In the genomic region with DNA sequence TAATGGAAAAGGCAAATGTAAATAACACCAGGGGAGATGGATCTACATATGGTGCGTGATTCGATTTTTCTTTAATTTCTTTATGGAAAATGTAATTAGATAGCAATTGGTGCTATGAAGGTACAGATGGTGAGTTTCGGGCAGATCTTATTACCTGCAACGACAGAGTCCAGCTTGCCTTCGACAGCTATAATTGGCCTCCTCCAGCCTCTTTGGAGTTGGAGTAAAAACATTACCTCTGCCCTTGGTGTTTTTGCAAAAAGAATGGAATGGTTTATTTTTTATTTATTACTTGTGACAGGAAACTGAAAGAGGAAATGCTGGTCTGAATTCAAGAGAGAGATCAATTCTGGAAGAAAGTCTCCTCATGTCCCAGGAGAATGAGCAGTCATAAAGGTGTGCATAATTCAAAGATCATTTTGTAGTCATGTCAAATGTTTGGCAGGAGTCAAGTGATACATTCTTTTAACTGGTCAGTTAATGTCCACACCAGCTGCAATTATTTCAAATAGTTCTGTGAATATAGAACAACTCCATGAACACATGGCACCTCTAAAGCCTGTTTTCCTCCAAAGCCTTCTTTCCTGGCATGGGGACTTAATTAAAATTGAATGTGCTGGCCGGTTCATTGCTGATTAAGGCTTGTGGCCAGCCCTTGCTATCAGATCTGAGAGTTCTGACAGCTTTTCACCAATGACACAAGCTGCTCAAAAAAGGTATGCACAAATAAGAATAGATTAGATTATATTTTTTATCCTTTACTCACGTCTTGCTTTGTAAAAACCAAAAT, we compare ENCODE assay signal across 27 cellular contexts. TPM values are rescaled to one million over a fixed set of nuclear protein-coding genes. Genes with fewer than 3 reads are reported as not detected.
"Had no signal": no experiment of that assay in that cellular context is flagged by ENCODE, and none has a peak within 500 bp of the region (broad histone marks: within the 10 kb centered on the region; RNA-seq: fewer than 3 reads in every experiment).

No MANE protein-coding gene starts in this region.

- DNase-seq: activated CD4-positive, alpha-beta memory T cell treated with anti-CD3 and anti-CD28 coated beads, Interleukin-2, amount 10 ng/mL, durations not matched to agents 7 days and 5 days; activated CD4-positive, alpha-beta T cell treated with anti-CD3 and anti-CD28 coated beads, Interleukin-2, amount 50 U/mL, for 1 hour; activated CD4-positive, CD25-positive, alpha-beta regulatory T cell; activated naive CD4-positive, alpha-beta T cell treated with anti-CD3 and anti-CD28 coated beads, Interleukin-2, amount 50 U/mL, for 16 hours; activated naive CD8-positive, alpha-beta T cell treated with anti-CD3 and anti-CD28 coated beads, Interleukin-2, amount 10 ng/mL, durations not matched to agents 7 days and 5 days; activated T-cell treated with anti-CD3 and anti-CD28 coated beads, Interleukin-2, amount 50 U/mL, for 72 hours; adrenal gland; aorta; body of pancreas; central memory CD4-positive, alpha-beta T cell; Karpas-422; NCI-H1105 treated with DMSO at 0.1 percent for 48 hours; NCI-H1436 treated with DMSO at 0.1 percent for 48 hours; NCI-H1930; NCI-H345; NCI-H510A treated with DMSO at 0.1 percent for 48 hours; NCI-H774; SIG-M5; T-cell; T-helper 2 cell; T1000 had no signal

- H3K4me1 ChIP-seq: adrenal gland, body of pancreas had no signal

- H3K27ac ChIP-seq: adrenal gland, body of pancreas, SK-N-MC, VCaP had no signal

- H3K9me3 ChIP-seq: adrenal gland, body of pancreas had no signal

- H3K36me3 ChIP-seq: adrenal gland had no signal

- H3K4me3 ChIP-seq: adrenal gland, body of pancreas, K562, SK-N-MC had no signal

RNA-seq across cellular contexts. Expression of gene KCNH7, which starts 46.9 kb away (rescaled TPM):
- total RNA-seq: activated CD4-positive, alpha-beta memory T cell treated with anti-CD3 and anti-CD28 coated beads, Interleukin-2, amount 10 ng/mL, durations not matched to agents 7 days and 5 days; activated CD8-positive, alpha-beta memory T cell treated with anti-CD3 and anti-CD28 coated beads for 36 hours; activated naive CD8-positive, alpha-beta T cell treated with anti-CD3 and anti-CD28 coated beads, Interleukin-2, amount 10 ng/mL, durations not matched to agents 7 days and 5 days; activated T-cell treated with anti-CD3 and anti-CD28 coated beads, Interleukin-2, amount 50 U/mL, for 72 hours; aorta; body of pancreas; bronchial epithelial cell; K562; RPMI7951; T-cell had no signal
- polyA plus RNA-seq: aorta, K562 had no signal
